In the genomic region with DNA sequence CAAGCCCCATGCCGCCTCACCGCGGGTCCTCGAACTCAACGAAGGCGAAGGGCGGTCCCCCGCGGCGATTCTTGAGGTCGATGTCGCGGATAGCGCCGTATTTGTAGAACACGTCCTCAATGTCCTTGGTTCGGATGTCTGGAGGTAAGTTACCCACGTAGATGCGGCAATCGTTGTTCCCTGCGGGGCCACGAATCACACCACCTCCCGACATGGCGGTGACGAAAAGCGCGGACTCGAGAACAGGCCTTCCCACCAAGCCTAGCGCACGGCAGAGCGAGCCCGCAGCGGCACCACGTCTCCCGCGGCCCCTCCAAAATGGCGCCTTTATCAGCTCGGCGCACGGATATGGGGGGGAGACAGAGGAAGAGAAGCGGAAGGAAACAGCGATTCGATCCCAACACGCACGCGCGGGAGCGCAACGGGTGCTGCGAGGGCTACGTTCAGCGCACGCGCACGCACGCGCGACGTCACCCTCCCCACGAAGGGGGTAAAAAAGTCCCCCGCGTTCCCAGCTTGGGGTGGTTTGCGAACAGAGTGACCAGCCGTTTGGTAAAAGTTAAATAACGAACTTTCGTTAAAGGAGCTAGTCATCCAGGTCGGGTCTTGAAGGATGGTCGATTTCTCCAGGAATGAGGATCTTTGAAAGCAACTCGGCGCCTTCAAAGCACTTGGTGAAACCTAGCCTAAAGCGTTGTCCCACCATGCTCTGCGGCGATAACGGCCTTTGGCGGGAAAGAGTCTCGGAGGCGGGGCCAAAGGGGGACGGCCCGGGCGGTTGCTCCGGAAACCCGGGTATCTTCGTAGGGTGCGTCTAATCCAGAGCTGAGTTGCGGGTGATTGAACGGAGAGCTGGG, we compare ENCODE assay signal across 8 cellular contexts. TPM values are rescaled to one million over a fixed set of nuclear protein-coding genes. Genes with fewer than 3 reads are reported as not detected.
A peak's percentile ranks its signal among the peaks of the same experiment; 100 is the strongest.
DNase-seq lines count a peak whose midpoint lies in the region; ATAC-seq and TF ChIP-seq lines count a peak whose summit lies in the region.

A gene with protein sequence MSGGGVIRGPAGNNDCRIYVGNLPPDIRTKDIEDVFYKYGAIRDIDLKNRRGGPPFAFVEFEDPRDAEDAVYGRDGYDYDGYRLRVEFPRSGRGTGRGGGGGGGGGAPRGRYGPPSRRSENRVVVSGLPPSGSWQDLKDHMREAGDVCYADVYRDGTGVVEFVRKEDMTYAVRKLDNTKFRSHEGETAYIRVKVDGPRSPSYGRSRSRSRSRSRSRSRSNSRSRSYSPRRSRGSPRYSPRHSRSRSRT (minus strand): TSS at position 323 of the 857 bp plus-strand sequence. CDS start 109 bp downstream, at position 214.

- peak; percentile 85 for ATAC-seq in effector memory CD8-positive, alpha-beta T cell (replicated peaks)
- ATAC-seq in memory B cell (ENCODE audit: low read depth), result peak; percentile 83

- POLR2A ChIA-PET in activated CD8-positive, alpha-beta memory T cell treated with anti-CD3 and anti-CD28 coated beads for 36 hours (lab: Charles Lee), result interaction anchor here (0.6 to 2.5 kb wide), 12 partner anchors 9 to 504 kb away, joined by 3 to 22 read pairs (median 4); partner anchors contain the start of genes DYNLL2 and MRPS23

- H3K4me1 Mint-ChIP-seq in effector memory CD8-positive, alpha-beta T cell (ENCODE audit: low read depth in 2 of 2), result peaks cover 33 to 45% of the 10 kb centered on the region in 2 donors
- peaks cover 28% of the 10 kb centered on the region for H3K4me1 Mint-ChIP-seq in memory B cell

- CTCF ChIA-PET in activated CD8-positive, alpha-beta memory T cell treated with anti-CD3 and anti-CD28 coated beads for 36 hours (lab: Charles Lee), result interaction anchor here (1.0 to 2.8 kb wide), 6 partner anchors 8 to 174 kb away, joined by 3 to 8 read pairs (median 4); no protein-coding TSS in a partner anchor

- peak within 1 kb of the TSS; percentile 98 to 99 for H3K27ac Mint-ChIP-seq in effector memory CD8-positive, alpha-beta T cell
- H3K27ac Mint-ChIP-seq in memory B cell, result peak within 1 kb of the TSS; percentile 98

- peak; percentile 98 for DNase-seq in CMK (ENCODE audit: low read depth)
- peak; percentile 89 for DNase-seq in GM20000 (ENCODE audit: low spot score)
- peak; percentile 98 for DNase-seq in HT-29 (ENCODE audit: low spot score)
- peak; percentile 97 to 98 for DNase-seq in NOMO-1 (lab: John Stamatoyannopoulos, UW; ENCODE audit: unreplicated experiment in 2 of 2)
- peak; percentile 96 for DNase-seq in effector memory CD8-positive, alpha-beta T cell
- peak; percentile 92 to 95 for DNase-seq in memory B cell (ENCODE audit: low spot score in 2 of 2)
- DNase-seq in stimulated activated CD8-positive, alpha-beta memory T cell treated with anti-CD3 and anti-CD28 coated beads, Interleukin-12 subunit alpha, Interleukin-12 subunit beta, amount 100 ng/mL, for 24 hours (ENCODE audit: extremely low read depth), result peak; percentile 95

- peaks cover 60% of the 10 kb centered on the region for H3K36me3 Mint-ChIP-seq in effector memory CD8-positive, alpha-beta T cell (ENCODE audit: insufficient read depth)
- peaks cover 25% of the 10 kb centered on the region for H3K36me3 Mint-ChIP-seq in memory B cell

- H3K4me3 Mint-ChIP-seq in effector memory CD8-positive, alpha-beta T cell, result peak within 1 kb of the TSS; percentile 100
- H3K4me3 Mint-ChIP-seq in memory B cell, result peak within 1 kb of the TSS; percentile 99

- H3K27me3 Mint-ChIP-seq in effector memory CD8-positive, alpha-beta T cell, result peaks cover 0 to 2% of the 10 kb centered on the region in 2 donors
- no peaks in the 10 kb centered on the region for H3K27me3 Mint-ChIP-seq in memory B cell

- no peak for TF ChIP-seq CTCF in GM20000 (IDR thresholded peaks at IDR 0.05; ENCODE audit: extremely low read depth, missing control alignments)

- H3K9me3 Mint-ChIP-seq in effector memory CD8-positive, alpha-beta T cell, result no peaks in the 10 kb centered on the region
- no peaks in the 10 kb centered on the region for H3K9me3 Mint-ChIP-seq in memory B cell

RNA-seq across cellular contexts. Expression of the gene that starts here (rescaled TPM):
- 404 and 436 TPM in 2 replicates for total RNA-seq in HT-29 (2014; rRNA removed; shearing (Covaris generic))
- total RNA-seq in activated CD8-positive, alpha-beta memory T cell treated with anti-CD3 and anti-CD28 coated beads for 36 hours, result 100 to 1,000 TPM; 467 to 508 TPM

Comparison
In these comparisons a context has a peak if more than half of its experiments do, and no peak if none do; other contexts are left out.
1. Peak in every context shown above with its lines: DNase-seq and ATAC-seq.